Comparison of ENCODE assay signal across 18 cellular contexts in genomic region chr7:121273467-121274167, GRCh38. TPM values are rescaled to one million over a fixed set of nuclear protein-coding genes. Genes with fewer than 3 reads are reported as not detected.
DNase-seq lines count a peak whose midpoint lies in the region; ATAC-seq, FAIRE-seq and TF ChIP-seq lines count a peak whose summit lies in the region.
"Had no signal": no experiment of that assay in that cellular context is flagged by ENCODE, and none has a peak within 500 bp of the region (broad histone marks: within the 10 kb centered on the region; RNA-seq: fewer than 3 reads in every experiment).

No MANE protein-coding gene starts in this region.

- no peak for TF ChIP-seq CTCF in HCT116 (IDR thresholded peaks at IDR 0.05 in 2 of 3, conservative IDR thresholded peaks at IDR 0.05 in 1 of 3; ENCODE audit: borderline replicate concordance in 1 of 3, insufficient read depth in 1 of 3, low read depth in 2 of 3, low read length in 2 of 3)

- peaks cover 25 to 33% of the 10 kb centered on the region in 2 experiments for H3K4me1 ChIP-seq in HCT116 (ENCODE audit: control insufficient read depth in 1 of 2, insufficient read depth in 2 of 2, low read length in 2 of 2)

- H3K9me3 ChIP-seq in HCT116 (ENCODE audit: control insufficient read depth in 1 of 2, insufficient read depth in 1 of 2, low read depth in 1 of 2, low read length in 2 of 2) = no peaks in the 10 kb centered on the region
- H3K9me3 ChIP-seq: body of pancreas, ovary, transverse colon had no signal

- RAD21 ChIA-PET in HCT116 (lab: Charles Lee; ENCODE audit: low non-redundant PET in 1 of 2, low total read pairs in 2 of 2, uncharacterized antibody in 2 of 2, unreplicated experiment in 2 of 2) = no interaction called here

- H3K36me3 ChIP-seq in HCT116 (ENCODE audit: control insufficient read depth in 1 of 2, insufficient read depth in 2 of 2, low read length in 2 of 2) (no peaks in the 10 kb centered on the region), H7 (replicated peaks; ENCODE audit: control insufficient read depth, insufficient read depth, low read length) (no peaks in the 10 kb centered on the region)
- H3K36me3 ChIP-seq: ovary, transverse colon had no signal

- no peak for DNase-seq in GM12891 (ENCODE audit: insufficient read length, low spot score)
- no peak for DNase-seq in HCT116 (ENCODE audit: low read depth, low spot score)
- DNase-seq in MV-4-11 (lab: John Stamatoyannopoulos, UW) = peak; percentile 72
- peak; percentile 85 for DNase-seq in fibroblast of peridontal ligament (ENCODE audit: extremely low read depth)
- no peak for DNase-seq in sciatic nerve (ENCODE audit: low spot score)
- DNase-seq in H7 = no peak
- DNase-seq in stimulated activated naive CD4-positive, alpha-beta T cell treated with Interleukin-2 at 50 U/mL for 16 hours (lab: John Stamatoyannopoulos, UW) = no peak
- DNase-seq: activated effector memory CD4-positive, alpha-beta T cell treated with anti-CD3 and anti-CD28 coated beads, Interleukin-2, amount 50 U/mL, for 16 hours; body of pancreas; NCI-H2171 treated with DMSO at 0.1 percent for 48 hours; ovary; stimulated activated CD4-positive, alpha-beta T cell treated with anti-CD3 and anti-CD28 coated beads, Interleukin-15, amount 100 ng/mL, for 24 hours; transverse colon had no signal

- ATAC-seq in HCT116 (no peak), sciatic nerve (no peak), HG03469 (IDR thresholded peaks at IDR 0.05; ENCODE audit: unreplicated experiment) (no peak)
- ATAC-seq: body of pancreas, GM23338 had no signal

- no peak overlapping the region for H3K4me2 ChIP-seq in HCT116 (ENCODE audit: low read length)
- H3K4me2 ChIP-seq: GM23338 had no signal

- H3K27me3 ChIP-seq in HCT116 (ENCODE audit: insufficient read depth, low read length) (no peaks in the 10 kb centered on the region), H7 (ENCODE audit: control insufficient read depth, insufficient read depth, low read length) (no peaks in the 10 kb centered on the region)
- H3K27me3 ChIP-seq: body of pancreas, ovary, transverse colon had no signal

- intact Hi-C loops in HCT116 (cut with micrococcal nuclease) = no loop called here
- intact Hi-C loops in sciatic nerve (cut with DNase I) = no loop called here

- CTCF ChIA-PET in HCT116 (lab: Charles Lee) = no interaction called here

- H3K9me2 ChIP-seq in HCT116 (ENCODE audit: insufficient read depth) = no peaks in the 10 kb centered on the region

- no peak for FAIRE-seq in GM12891 (lab: Jason Lieb, UNC)
- FAIRE-seq: frontal cortex, islet of Langerhans, TTC549 had no signal

- POLR2A ChIA-PET in HCT116 (lab: Charles Lee) = interaction anchor here (0.6 kb wide), 1 partner anchor 498 kb away, joined by 4 read pairs; no protein-coding TSS in a partner anchor

- H2AFZ ChIP-seq in HCT116 (ENCODE audit: low read depth, low read length, poor library complexity, severe bottlenecking) = no peak overlapping the region
- H2AFZ ChIP-seq: GM23338 had no signal

- H3K79me2 ChIP-seq in HCT116 (ENCODE audit: insufficient read depth, low read length) = no peaks in the 10 kb centered on the region

- H3K4me3 ChIP-seq in HCT116 (replicated peaks in 1 of 2; ENCODE audit: low read depth in 1 of 2, low read length in 2 of 2) = no peak overlapping the region
- no peak overlapping the region for H3K4me3 ChIP-seq in H7 (ENCODE audit: insufficient read depth, low read depth, low read length)
- H3K4me3 ChIP-seq: body of pancreas, GM23338, ovary, transverse colon had no signal

- TF ChIP-seq POLR2A in GM12891 (IDR thresholded peaks at IDR 0.05; ENCODE audit: low read depth, low read length) (no peak), HCT116 (IDR thresholded peaks at IDR 0.05; ENCODE audit: borderline replicate concordance, extremely low read depth, insufficient read depth, insufficient read length) (no peak)

- no TSS peak for BruUV-seq in HCT116 (replicated peaks; lab: Mats Ljungman, UMichigan)

- H4K20me1 ChIP-seq in HCT116 (ENCODE audit: insufficient read depth) = no peaks in the 10 kb centered on the region

- no peak for TF ChIP-seq RAD21 in HCT116 (IDR thresholded peaks at IDR 0.05; ENCODE audit: low read depth)

- no peak overlapping the region for H3K9ac ChIP-seq in HCT116 (ENCODE audit: low read length)

- H3K27ac ChIP-seq in HCT116 (ENCODE audit: low read depth, low read length) = peak overlapping the region; percentile 23; the same call in 1 of the 2 replicates
- H3K27ac ChIP-seq: body of pancreas, ovary, transverse colon had no signal

TF ChIP-seq in GM12891, 5 proteins besides CTCF, POLR2A, EP300 and RAD21:
- TF ChIP-seq SPI1 (IDR thresholded peaks at IDR 0.05; ENCODE audit: low read depth, low read length) (0 out of 2 replicates have a peak, but pooled peaks have one; percentile 8), TAF1 (IDR thresholded peaks at IDR 0.05; ENCODE audit: low read depth, low read length) (no peak)

TF ChIP-seq in HCT116, 20 proteins besides CTCF, POLR2A, EP300 and RAD21:
- TF ChIP-seq FOSL1 (IDR thresholded peaks at IDR 0.05; ENCODE audit: low read depth) (no peak), ATF3 (IDR thresholded peaks at IDR 0.05) (no peak), ZNF274 (IDR thresholded peaks at IDR 0.05; ENCODE audit: low read depth, low read length) (no peak), SRF (IDR thresholded peaks at IDR 0.05; ENCODE audit: low read depth) (no peak), ELF1 (IDR thresholded peaks at IDR 0.05; ENCODE audit: borderline replicate concordance, low read depth) (no peak), TCF7L2 (IDR thresholded peaks at IDR 0.05; ENCODE audit: borderline replicate concordance, extremely low read depth, insufficient read depth, insufficient read length) (no peak), EZH2 (IDR thresholded peaks at IDR 0.05) (no peak), EZH2phosphoT487 (IDR thresholded peaks at IDR 0.05; ENCODE audit: borderline replicate concordance) (no peak), SIN3A (IDR thresholded peaks at IDR 0.05; ENCODE audit: low read depth) (no peak), MAX (IDR thresholded peaks at IDR 0.05) (no peak), ZBTB33 (IDR thresholded peaks at IDR 0.05; ENCODE audit: extremely low read depth, insufficient replicate concordance, low read length) (no peak), ZFX (IDR thresholded peaks at IDR 0.05) (no peak), YY1 (IDR thresholded peaks at IDR 0.05; ENCODE audit: extremely low read depth, insufficient replicate concordance, low read depth, low read length) (no peak), REST (IDR thresholded peaks at IDR 0.05; ENCODE audit: low read depth) (no peak)

RNA-seq across cellular contexts. Expression of gene WNT16, which starts 55.2 kb away (rescaled TPM):
- polyA plus RNA-seq in GM12891 (2012; ENCODE audit: low read depth, missing spikeins) = not detected
- total RNA-seq in HCT116 (2021; ENCODE audit: unreplicated experiment) = 152 TPM
- 89.8 and 100 TPM in 2 replicates for polyA plus RNA-seq in HCT116 (2012)
- not detected for total RNA-seq in sciatic nerve
- total RNA-seq in H7 (2014; rRNA removed; shearing (Covaris generic)) = not detected in 2 replicates
- total RNA-seq: body of pancreas had no signal

Comparison
In these comparisons a context has a peak if more than half of its experiments do, and no peak if none do; other contexts are left out.
1. DNase-seq: peak in MV-4-11 (single experiment) and fibroblast of peridontal ligament (single experiment); none in GM12891 (single experiment), HCT116 (single experiment), sciatic nerve (single experiment), H7 (single experiment) and stimulated activated naive CD4-positive, alpha-beta T cell treated with Interleukin-2 at 50 U/mL for 16 hours (single experiment).
2. RNA of gene WNT16, which starts 55.2 kb away (total RNA-seq): 152 TPM in HCT116 (single experiment); not detected in sciatic nerve (single experiment) and not detected in H7; every median in the first group is over 100 times any median in the second.